14 cellular contexts compared by ENCODE assay signal in the genomic region with DNA sequence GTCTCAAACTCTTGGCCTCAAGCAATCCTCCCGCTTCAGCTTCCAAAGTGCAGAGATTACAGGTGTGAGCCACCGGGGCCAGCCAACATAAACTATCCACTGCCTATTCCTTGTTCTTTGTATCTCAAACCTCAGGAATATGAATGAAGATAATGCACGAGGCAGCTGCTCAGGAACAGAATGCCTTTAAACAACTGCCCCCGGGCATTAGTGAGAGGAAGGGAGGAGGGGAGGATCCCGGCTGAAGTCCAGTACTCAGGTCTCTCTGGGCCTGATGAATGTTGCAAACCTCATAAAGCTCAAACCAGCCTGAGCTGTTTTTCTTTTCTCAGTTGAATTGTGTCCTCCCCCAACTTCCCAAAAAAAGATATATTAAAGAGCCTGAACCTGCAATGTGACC.
"Had no signal": no experiment of that assay in that cellular context is flagged by ENCODE, and none has a peak within 500 bp of the region (broad histone marks: within the 10 kb centered on the region; RNA-seq: fewer than 3 reads in every experiment).

No MANE protein-coding gene starts in this region.

- FAIRE-seq: small intestine had no signal

- H3K27me3 ChIP-seq: brain microvascular endothelial cell, vagina had no signal

- H3K79me2 ChIP-seq: hepatocyte, parathyroid adenoma had no signal

- H3K4me3 Mint-ChIP-seq: activated CD8-positive, alpha-beta memory T cell treated with anti-CD3 and anti-CD28 coated beads, Interleukin-2, amount 10 ng/mL, durations not matched to agents 7 days and 5 days; activated naive CD8-positive, alpha-beta T cell; activated T-cell treated with anti-CD3 and anti-CD28 coated beads, Interleukin-2, amount 50 U/mL, for 24 hours had no signal

- H3K27me3 Mint-ChIP-seq: activated naive CD8-positive, alpha-beta T cell had no signal

- H3K27ac ChIP-seq: brain microvascular endothelial cell, gastroesophageal sphincter, hepatocyte, parathyroid adenoma, vagina had no signal

- H3K36me3 Mint-ChIP-seq: activated CD8-positive, alpha-beta memory T cell treated with anti-CD3 and anti-CD28 coated beads, Interleukin-2, amount 10 ng/mL, durations not matched to agents 7 days and 5 days had no signal

- H3K9me3 ChIP-seq: vagina had no signal

- H3K4me2 ChIP-seq: hepatocyte had no signal

- H3K27ac Mint-ChIP-seq: activated CD8-positive, alpha-beta memory T cell treated with anti-CD3 and anti-CD28 coated beads, Interleukin-2, amount 10 ng/mL, durations not matched to agents 7 days and 5 days; activated naive CD8-positive, alpha-beta T cell; activated T-cell treated with anti-CD3 and anti-CD28 coated beads, Interleukin-2, amount 50 U/mL, for 24 hours had no signal

- H3K4me1 Mint-ChIP-seq: activated CD8-positive, alpha-beta memory T cell treated with anti-CD3 and anti-CD28 coated beads, Interleukin-2, amount 10 ng/mL, durations not matched to agents 7 days and 5 days had no signal

- H2AFZ ChIP-seq: hepatocyte, parathyroid adenoma had no signal

- DNase-seq: activated CD4-positive, alpha-beta T cell treated with anti-CD3 and anti-CD28 coated beads, Interleukin-2, amount 50 U/mL, for 48 hours; activated CD8-positive, alpha-beta memory T cell treated with anti-CD3 and anti-CD28 coated beads, Interleukin-2, amount 10 ng/mL, durations not matched to agents 7 days and 5 days; activated gamma-delta T cell; activated T-cell treated with anti-CD3 and anti-CD28 coated beads, Interleukin-2, amount 50 U/mL, for 24 hours; amygdala; dermis blood vessel endothelial cell; small intestine had no signal

- ATAC-seq: activated CD4-positive, CD25-positive, alpha-beta regulatory T cell treated with anti-CD3 and anti-CD28 coated beads, Interleukin-2, amount 50 U/mL, for 24 hours; activated CD8-positive, alpha-beta memory T cell treated with anti-CD3 and anti-CD28 coated beads, Interleukin-2, amount 10 ng/mL, durations not matched to agents 7 days and 5 days; gastroesophageal sphincter had no signal

- H3K4me3 ChIP-seq: gastroesophageal sphincter, hepatocyte, vagina had no signal

- H3K36me3 ChIP-seq: brain microvascular endothelial cell, gastroesophageal sphincter, vagina had no signal

- H3K4me1 ChIP-seq: gastroesophageal sphincter, parathyroid adenoma, vagina had no signal
